ENCODE assay signal across 13 cellular contexts in the genomic region with DNA sequence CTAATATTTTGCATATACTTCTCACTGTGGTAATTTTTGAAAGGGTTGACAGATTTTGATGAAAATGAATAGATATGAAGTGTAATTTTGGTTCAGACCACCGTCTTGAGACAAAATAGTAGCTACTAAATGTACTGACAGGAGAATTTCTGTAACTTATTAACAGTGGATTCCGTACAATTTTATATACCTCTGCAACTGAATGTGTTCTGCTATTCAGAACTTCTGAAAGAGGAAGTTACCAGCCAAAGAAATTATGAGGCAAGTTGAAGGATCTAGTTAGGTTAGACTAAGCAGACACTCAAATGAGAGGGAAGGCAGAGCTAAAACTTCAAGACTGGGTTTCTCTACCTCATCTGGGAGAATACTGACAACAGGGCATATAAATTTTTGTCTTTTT. TPM values are rescaled to one million over a fixed set of nuclear protein-coding genes. Genes with fewer than 3 reads are reported as not detected.
DNase-seq lines count a peak whose midpoint lies in the region; ATAC-seq lines count a peak whose summit lies in the region.
"Had no signal": no experiment of that assay in that cellular context is flagged by ENCODE, and none has a peak within 500 bp of the region (broad histone marks: within the 10 kb centered on the region; RNA-seq: fewer than 3 reads in every experiment).

No MANE protein-coding gene starts in this region.

- H3K9me3 Mint-ChIP-seq in naive B cell = no peaks in the 10 kb centered on the region
- H3K9me3 Mint-ChIP-seq: activated T-cell treated with anti-CD3 and anti-CD28 coated beads, Interleukin-2, amount 50 U/mL, for 4 hours; immature natural killer cell; natural killer cell treated with Interleukin-12 subunit alpha and Interleukin-12 subunit beta and Interleukin-15 and Interleukin-18, amount 100 ng/mL, for 72 hours had no signal

- intact Hi-C loops in Right ventricle myocardium inferior (cut with DNase I) = no loop called here

- peak; percentile 51 for ATAC-seq in GM19351 (IDR thresholded peaks at IDR 0.05; ENCODE audit: unreplicated experiment)
- ATAC-seq in HG02759 (IDR thresholded peaks at IDR 0.05; ENCODE audit: unreplicated experiment) = peak; percentile 72
- peak; percentile 64 for ATAC-seq in HG03469 (IDR thresholded peaks at IDR 0.05; ENCODE audit: unreplicated experiment)
- peak; percentile 86 to 89 for ATAC-seq in naive B cell (ENCODE audit: low read depth in 2 of 2)
- no peak for ATAC-seq in Right ventricle myocardium inferior
- ATAC-seq: activated T-cell treated with anti-CD3 and anti-CD28 coated beads, Interleukin-2, amount 50 U/mL, for 4 hours; natural killer cell treated with Interleukin-12 subunit alpha and Interleukin-12 subunit beta and Interleukin-15 and Interleukin-18, amount 100 ng/mL, for 72 hours had no signal

- H3K27ac Mint-ChIP-seq in naive B cell = peak overlapping the region in 1 of 6 donors; percentile 28
- H3K27ac Mint-ChIP-seq: immature natural killer cell; natural killer cell treated with Interleukin-12 subunit alpha and Interleukin-12 subunit beta and Interleukin-15 and Interleukin-18, amount 100 ng/mL, for 72 hours had no signal

- H3K27me3 Mint-ChIP-seq in naive B cell = peaks cover 0 to 6% (median 1%) of the 10 kb centered on the region in 3 donors

- peaks cover 23 to 32% (median 27%) of the 10 kb centered on the region in 3 donors for H3K4me1 Mint-ChIP-seq in naive B cell

- H3K36me3 Mint-ChIP-seq in naive B cell = no peaks in the 10 kb centered on the region
- H3K36me3 Mint-ChIP-seq: natural killer cell treated with Interleukin-12 subunit alpha and Interleukin-12 subunit beta and Interleukin-15 and Interleukin-18, amount 100 ng/mL, for 72 hours had no signal

- H3K4me3 Mint-ChIP-seq in naive B cell = peak overlapping the region in 4 of 8 donors; percentile 7 to 63 (median 36)
- H3K4me3 Mint-ChIP-seq: activated T-cell treated with anti-CD3 and anti-CD28 coated beads, Interleukin-2, amount 50 U/mL, for 4 hours; immature natural killer cell; natural killer cell treated with Interleukin-12 subunit alpha and Interleukin-12 subunit beta and Interleukin-15 and Interleukin-18, amount 100 ng/mL, for 72 hours had no signal

- DNase-seq in naive B cell (peak; percentile 29), Right ventricle myocardium inferior (ENCODE audit: missing footprints) (no peak), HCEC 1CT (no peak), NCI-H446 (lab: John Stamatoyannopoulos, UW) (no peak)
- DNase-seq: activated T-cell treated with anti-CD3 and anti-CD28 coated beads, Interleukin-2, amount 50 U/mL, for 4 hours; immature natural killer cell; NCI-H187 treated with DMSO at 0.1 percent for 48 hours; RPMI8226 had no signal

RNA-seq across cellular contexts. Expression of a gene that starts 29.4 kb away (rescaled TPM):
- not detected for polyA plus RNA-seq in naive B cell (ENCODE audit: low read depth in 6 of 6)
- total RNA-seq in Right ventricle myocardium inferior = 0.22 TPM
- total RNA-seq: activated T-cell treated with anti-CD3 and anti-CD28 coated beads, Interleukin-2, amount 50 U/mL, for 4 hours; bronchial epithelial cell had no signal
- polyA plus RNA-seq: immature natural killer cell had no signal
